In the genomic region with DNA sequence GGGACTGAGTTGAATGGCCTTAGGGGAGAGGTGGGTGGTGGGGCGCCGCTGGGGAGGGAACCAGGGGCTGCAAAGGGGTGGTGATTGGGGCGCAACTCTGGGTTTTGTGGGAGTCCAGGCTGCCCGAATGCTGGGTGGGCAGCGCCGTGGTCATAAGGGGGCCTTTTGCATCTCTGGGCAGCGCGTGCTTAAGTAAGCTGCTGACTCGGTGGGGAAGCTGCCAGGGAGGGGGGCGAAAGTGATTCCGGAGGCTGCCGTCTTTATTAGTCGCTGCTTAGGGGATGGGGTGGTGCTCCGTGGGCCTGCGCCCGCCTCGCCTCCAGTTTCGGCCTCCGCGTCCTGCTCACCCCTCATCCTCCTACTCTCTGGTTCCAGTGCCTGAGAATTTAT, we compare ENCODE assay signal across 8 cellular contexts. TPM values are rescaled to one million over a fixed set of nuclear protein-coding genes. Genes with fewer than 3 reads are reported as not detected.
DNase-seq lines count a peak whose midpoint lies in the region; ATAC-seq and TF ChIP-seq lines count a peak whose summit lies in the region.

No MANE protein-coding gene starts in this region.

- H3K9me2 ChIP-seq in neural cell (ENCODE audit: insufficient read depth, low read length) = no peaks in the 10 kb centered on the region

- H3K27me3 Mint-ChIP-seq in activated T-cell treated with anti-CD3 and anti-CD28 coated beads, Interleukin-2, amount 50 U/mL, for 24 hours = no peaks in the 10 kb centered on the region

- peaks cover 42% of the 10 kb centered on the region for H3K4me1 Mint-ChIP-seq in activated T-cell treated with anti-CD3 and anti-CD28 coated beads, Interleukin-2, amount 50 U/mL, for 24 hours (ENCODE audit: low read depth)

- no peaks in the 10 kb centered on the region for H3K9me3 Mint-ChIP-seq in activated T-cell treated with anti-CD3 and anti-CD28 coated beads, Interleukin-2, amount 50 U/mL, for 24 hours

- no peaks in the 10 kb centered on the region for H3K36me3 ChIP-seq in neural cell (ENCODE audit: insufficient read depth, low read length)

- no peaks in the 10 kb centered on the region for H4K20me1 ChIP-seq in neural cell (ENCODE audit: insufficient read depth)

- no peak for TF ChIP-seq EP300 in neural cell (conservative IDR thresholded peaks at IDR 0.05; ENCODE audit: poor library complexity, severe bottlenecking)

- DNase-seq in AG04449 (ENCODE audit: low read depth, low spot score) (no peak), NCI-H2171 (lab: John Stamatoyannopoulos, UW) (peak; percentile 22), fibroblast of the aortic adventitia (ENCODE audit: low read depth) (peak; percentile 52), DMS114 treated with DMSO at 0.1 percent for 48 hours (lab: John Stamatoyannopoulos, UW; ENCODE audit: unreplicated experiment) (no peak)
- no peak for DNase-seq in activated T-cell treated with anti-CD3 and anti-CD28 coated beads, Interleukin-2, amount 50 U/mL, for 24 hours

- CTCF ChIA-PET in AG04449 (lab: Yijun Ruan, JAX) = interaction anchor here (1.6 to 8.3 kb wide), 4 partner anchors 10 to 513 kb away, joined by 4 to 64 read pairs (median 11); no protein-coding TSS in a partner anchor

- H3K27ac Mint-ChIP-seq in activated T-cell treated with anti-CD3 and anti-CD28 coated beads, Interleukin-2, amount 50 U/mL, for 24 hours = peak overlapping the region; percentile 98

- H3K9me3 ChIP-seq in neural cell (ENCODE audit: low read length) = no peaks in the 10 kb centered on the region

- peak overlapping the region; percentile 98 for H2AFZ ChIP-seq in neural cell (ENCODE audit: low read depth, low read length)

- no peak for TF ChIP-seq RAD21 in neural cell (conservative IDR thresholded peaks at IDR 0.05)

- H3K9ac ChIP-seq in neural cell (ENCODE audit: low read length) = peak overlapping the region; percentile 92

- ATAC-seq in GM18907 (IDR thresholded peaks at IDR 0.05; ENCODE audit: unreplicated experiment) = peak; percentile 14
- ATAC-seq in GM21390 (IDR thresholded peaks at IDR 0.05; ENCODE audit: unreplicated experiment) = no peak

- H3F3A ChIP-seq in neural cell (ENCODE audit: insufficient read depth, low read length, poor library complexity, severe bottlenecking) = no peaks in the 10 kb centered on the region

- peaks cover 13% of the 10 kb centered on the region for H3K79me2 ChIP-seq in neural cell (replicated peaks; ENCODE audit: insufficient read depth, low read length)

- H3K27ac ChIP-seq in neural cell (ENCODE audit: low read length) = peak overlapping the region; percentile 93

- POLR2A ChIA-PET in AG04449 (lab: Yijun Ruan, JAX) = interaction anchor here (0.9 to 1.7 kb wide), 2 partner anchors 63 to 66 kb away, joined by 4 read pairs; a partner anchor contains a TSS

- H3K4me3 ChIP-seq in AG04449 (ENCODE audit: low read depth, low read length) = peak overlapping the region; percentile 93
- H3K4me3 ChIP-seq in fibroblast of the aortic adventitia (ENCODE audit: low read depth, low read length) = peak overlapping the region; percentile 88
- H3K4me3 ChIP-seq in neural cell (ENCODE audit: low read length) = peak overlapping the region; percentile 96

- H3K36me3 Mint-ChIP-seq in activated T-cell treated with anti-CD3 and anti-CD28 coated beads, Interleukin-2, amount 50 U/mL, for 24 hours (ENCODE audit: low read depth) = peaks cover 15% of the 10 kb centered on the region

- H3K4me3 Mint-ChIP-seq in activated T-cell treated with anti-CD3 and anti-CD28 coated beads, Interleukin-2, amount 50 U/mL, for 24 hours = peak overlapping the region; percentile 97

- no peaks in the 10 kb centered on the region for H3K27me3 ChIP-seq in neural cell (ENCODE audit: insufficient read depth, low read depth, low read length)

- peak overlapping the region; percentile 63 for H3K4me2 ChIP-seq in neural cell (ENCODE audit: low read length)

- TF ChIP-seq CTCF in AG04449 (IDR thresholded peaks at IDR 0.05; ENCODE audit: insufficient read depth, low read length, missing control alignments) (no peak), fibroblast of the aortic adventitia (IDR thresholded peaks at IDR 0.05; ENCODE audit: insufficient read depth, low read length) (no peak), neural cell (IDR thresholded peaks at IDR 0.05; ENCODE audit: poor library complexity, severe bottlenecking) (no peak)

TF ChIP-seq in neural cell, 6 proteins besides CTCF, POLR2A, EP300 and RAD21:
- TF ChIP-seq, protein P1, sequence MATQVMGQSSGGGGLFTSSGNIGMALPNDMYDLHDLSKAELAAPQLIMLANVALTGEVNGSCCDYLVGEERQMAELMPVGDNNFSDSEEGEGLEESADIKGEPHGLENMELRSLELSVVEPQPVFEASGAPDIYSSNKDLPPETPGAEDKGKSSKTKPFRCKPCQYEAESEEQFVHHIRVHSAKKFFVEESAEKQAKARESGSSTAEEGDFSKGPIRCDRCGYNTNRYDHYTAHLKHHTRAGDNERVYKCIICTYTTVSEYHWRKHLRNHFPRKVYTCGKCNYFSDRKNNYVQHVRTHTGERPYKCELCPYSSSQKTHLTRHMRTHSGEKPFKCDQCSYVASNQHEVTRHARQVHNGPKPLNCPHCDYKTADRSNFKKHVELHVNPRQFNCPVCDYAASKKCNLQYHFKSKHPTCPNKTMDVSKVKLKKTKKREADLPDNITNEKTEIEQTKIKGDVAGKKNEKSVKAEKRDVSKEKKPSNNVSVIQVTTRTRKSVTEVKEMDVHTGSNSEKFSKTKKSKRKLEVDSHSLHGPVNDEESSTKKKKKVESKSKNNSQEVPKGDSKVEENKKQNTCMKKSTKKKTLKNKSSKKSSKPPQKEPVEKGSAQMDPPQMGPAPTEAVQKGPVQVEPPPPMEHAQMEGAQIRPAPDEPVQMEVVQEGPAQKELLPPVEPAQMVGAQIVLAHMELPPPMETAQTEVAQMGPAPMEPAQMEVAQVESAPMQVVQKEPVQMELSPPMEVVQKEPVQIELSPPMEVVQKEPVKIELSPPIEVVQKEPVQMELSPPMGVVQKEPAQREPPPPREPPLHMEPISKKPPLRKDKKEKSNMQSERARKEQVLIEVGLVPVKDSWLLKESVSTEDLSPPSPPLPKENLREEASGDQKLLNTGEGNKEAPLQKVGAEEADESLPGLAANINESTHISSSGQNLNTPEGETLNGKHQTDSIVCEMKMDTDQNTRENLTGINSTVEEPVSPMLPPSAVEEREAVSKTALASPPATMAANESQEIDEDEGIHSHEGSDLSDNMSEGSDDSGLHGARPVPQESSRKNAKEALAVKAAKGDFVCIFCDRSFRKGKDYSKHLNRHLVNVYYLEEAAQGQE (IDR thresholded peaks at IDR 0.05; ENCODE audit: borderline replicate concordance) = no peak
- TF ChIP-seq MXI1 (conservative IDR thresholded peaks at IDR 0.05; ENCODE audit: poor library complexity, severe bottlenecking) (no peak), EZH2 (IDR thresholded peaks at IDR 0.05; ENCODE audit: borderline replicate concordance, insufficient read depth, low read length, poor library complexity, severe bottlenecking) (no peak), TAF1 (IDR thresholded peaks at IDR 0.05; ENCODE audit: low read depth) (no peak), SMC3 (conservative IDR thresholded peaks at IDR 0.05; ENCODE audit: poor library complexity) (no peak), POLR2AphosphoS5 (IDR thresholded peaks at IDR 0.05) (no peak)

RNA-seq across cellular contexts. Expression of a gene that starts 0.5 kb away (rescaled TPM):
- 48.2 and 91.5 TPM in 2 replicates for total RNA-seq in fibroblast of the aortic adventitia (ENCODE audit: low replicate concordance)
- 50.5 and 62.8 TPM in 2 replicates for polyA plus RNA-seq in neural cell
- polyA minus RNA-seq in neural cell = 74.4 and 77.9 TPM in 2 replicates

RNA-seq across cellular contexts. Expression of a gene that starts 1.2 kb away (rescaled TPM):
- total RNA-seq in fibroblast of the aortic adventitia (ENCODE audit: low replicate concordance) = 21.3 and 66.0 TPM in 2 replicates
- 14.3 and 21.2 TPM in 2 replicates for polyA plus RNA-seq in neural cell
- polyA minus RNA-seq in neural cell = 17.5 and 19.3 TPM in 2 replicates

RNA-seq across cellular contexts. Expression of a gene that starts 30.8 kb away (rescaled TPM):
- total RNA-seq in fibroblast of the aortic adventitia (ENCODE audit: low replicate concordance) = 7.8 and 12.4 TPM in 2 replicates
- 31.1 and 31.5 TPM in 2 replicates for polyA plus RNA-seq in neural cell
- 20.6 and 26.1 TPM in 2 replicates for polyA minus RNA-seq in neural cell

Comparison
In these comparisons a context has a peak if more than half of its experiments do, and no peak if none do; other contexts are left out.
1. DNase-seq: peak in NCI-H2171 (single experiment) and fibroblast of the aortic adventitia (single experiment); none in AG04449 (single experiment), activated T-cell treated with anti-CD3 and anti-CD28 coated beads, Interleukin-2, amount 50 U/mL, for 24 hours (single experiment) and DMS114 treated with DMSO at 0.1 percent for 48 hours (single experiment).
2. Peak in every context shown above with its lines, with median percentiles within 50 percentile points of each other: H3K4me3 ChIP-seq.